ENCODE assay signal across 30 cellular contexts in genomic region chr15:66558271-66558670, GRCh38. TPM values are rescaled to one million over a fixed set of nuclear protein-coding genes. Genes with fewer than 3 reads are reported as not detected.
"Had no signal": no experiment of that assay in that cellular context is flagged by ENCODE, and none has a peak within 500 bp of the region (broad histone marks: within the 10 kb centered on the region; RNA-seq: fewer than 3 reads in every experiment).

No MANE protein-coding gene starts in this region.

- H3K9me3 ChIP-seq: pancreas, prostate gland, right lobe of liver, testis, tibial artery, upper lobe of left lung, vagina had no signal

- H3K4me1 Mint-ChIP-seq: naive thymus-derived CD4-positive, alpha-beta T cell; natural killer cell; nephron; neural progenitor cell; stimulated activated effector memory CD8-positive, alpha-beta T cell treated with anti-CD3 and anti-CD28 coated beads, Interleukin-12 subunit alpha, Interleukin-12 subunit beta, amount 100 ng/mL, for 72 hours; stimulated activated naive B cell treated with anti-CD40 and anti-IgM and Interleukin-4, amounts not matched to agents 10 μg/mL and 1 μg/mL and 100 μg/mL, for 72 hours; stimulated activated naive CD8-positive, alpha-beta T cell treated with anti-CD3 and anti-CD28 coated beads, Interleukin-15, amount 100 ng/mL, for 72 hours had no signal

- H3K27ac Mint-ChIP-seq: naive thymus-derived CD4-positive, alpha-beta T cell; natural killer cell; nephron; neural progenitor cell; stimulated activated effector memory CD8-positive, alpha-beta T cell treated with anti-CD3 and anti-CD28 coated beads, Interleukin-12 subunit alpha, Interleukin-12 subunit beta, amount 100 ng/mL, for 72 hours; stimulated activated naive B cell treated with anti-CD40 and anti-IgM and Interleukin-4, amounts not matched to agents 10 μg/mL and 1 μg/mL and 100 μg/mL, for 72 hours had no signal

- H3K9me3 Mint-ChIP-seq: natural killer cell; stimulated activated effector memory CD8-positive, alpha-beta T cell treated with anti-CD3 and anti-CD28 coated beads, Interleukin-12 subunit alpha, Interleukin-12 subunit beta, amount 100 ng/mL, for 72 hours; stimulated activated naive CD8-positive, alpha-beta T cell treated with anti-CD3 and anti-CD28 coated beads, Interleukin-15, amount 100 ng/mL, for 72 hours had no signal

- H3K4me3 ChIP-seq: neural progenitor cell, pancreas, prostate gland, right lobe of liver, skin epidermis, smooth muscle cell, suprapubic skin, testis, tibial artery, transverse colon, upper lobe of left lung, vagina had no signal

- H3K36me3 Mint-ChIP-seq: natural killer cell; stimulated activated effector memory CD8-positive, alpha-beta T cell treated with anti-CD3 and anti-CD28 coated beads, Interleukin-12 subunit alpha, Interleukin-12 subunit beta, amount 100 ng/mL, for 72 hours had no signal

- H3K4me3 Mint-ChIP-seq: naive thymus-derived CD4-positive, alpha-beta T cell; natural killer cell; nephron; neural progenitor cell; stimulated activated effector memory CD8-positive, alpha-beta T cell treated with anti-CD3 and anti-CD28 coated beads, Interleukin-12 subunit alpha, Interleukin-12 subunit beta, amount 100 ng/mL, for 72 hours; stimulated activated naive B cell treated with anti-CD40 and anti-IgM and Interleukin-4, amounts not matched to agents 10 μg/mL and 1 μg/mL and 100 μg/mL, for 72 hours; stimulated activated naive CD8-positive, alpha-beta T cell treated with anti-CD3 and anti-CD28 coated beads, Interleukin-15, amount 100 ng/mL, for 72 hours had no signal

- H3K27me3 ChIP-seq: neural progenitor cell, pancreas, right lobe of liver, suprapubic skin, testis, tibial artery, transverse colon, upper lobe of left lung, vagina had no signal

- ATAC-seq: naive thymus-derived CD4-positive, alpha-beta T cell; natural killer cell; pancreas; right cardiac atrium; right lobe of liver; stimulated activated effector memory CD8-positive, alpha-beta T cell treated with anti-CD3 and anti-CD28 coated beads, Interleukin-12 subunit alpha, Interleukin-12 subunit beta, amount 100 ng/mL, for 72 hours; stimulated activated naive B cell treated with anti-CD40 and anti-IgM and Interleukin-4, amounts not matched to agents 10 μg/mL and 1 μg/mL and 100 μg/mL, for 72 hours; stimulated activated naive CD8-positive, alpha-beta T cell treated with anti-CD3 and anti-CD28 coated beads, Interleukin-15, amount 100 ng/mL, for 72 hours; stimulated activated naive CD8-positive, alpha-beta T cell treated with anti-CD3 and anti-CD28 coated beads, Interleukin-15, Interleukin-2, amounts not matched to agents 100 U/mL and 50 U/mL, for 24 hours had no signal

- H3K27ac ChIP-seq: neural progenitor cell, pancreas, prostate gland, right lobe of liver, skin epidermis, suprapubic skin, testis, tibial artery, transverse colon, upper lobe of left lung, vagina had no signal

- DNase-seq: naive thymus-derived CD4-positive, alpha-beta T cell; natural killer cell; occipital lobe; pancreas; retina; right cardiac atrium; stimulated activated CD4-positive, alpha-beta T cell treated with anti-CD3 and anti-CD28 coated beads, Interleukin-15, amount 100 ng/mL, for 24 hours; stimulated activated CD4-positive, alpha-beta T cell treated with anti-CD3 and anti-CD28 coated beads, Interleukin-2, amount 100 ng/mL, for 24 hours; stimulated activated CD4-positive, alpha-beta T cell treated with anti-CD3 and anti-CD28 coated beads, Interleukin-2, amount 100 ng/mL, for 48 hours; stimulated activated CD4-positive, alpha-beta T cell treated with anti-CD3 and anti-CD28 coated beads, Interleukin-4, amount 100 ng/mL, for 24 hours; stimulated activated naive B cell treated with anti-CD40 and anti-IgM and Interleukin-4, amounts not matched to agents 10 μg/mL and 1 μg/mL and 100 μg/mL, for 72 hours; stimulated activated naive CD8-positive, alpha-beta T cell treated with anti-CD3 and anti-CD28 coated beads, Interleukin-15, amount 100 ng/mL, for 72 hours; stimulated activated naive CD8-positive, alpha-beta T cell treated with anti-CD3 and anti-CD28 coated beads, Interleukin-15, Interleukin-2, amounts not matched to agents 100 U/mL and 50 U/mL, for 24 hours; substantia nigra; testis; tibial artery; transverse colon; upper lobe of left lung had no signal

- H3K4me1 ChIP-seq: neural progenitor cell, pancreas, prostate gland, right lobe of liver, suprapubic skin, testis, tibial artery, transverse colon, upper lobe of left lung, vagina had no signal

- H3K36me3 ChIP-seq: pancreas, prostate gland, right lobe of liver, suprapubic skin, tibial artery, transverse colon, upper lobe of left lung, vagina had no signal

- H3K27me3 Mint-ChIP-seq: naive thymus-derived CD4-positive, alpha-beta T cell; stimulated activated naive B cell treated with anti-CD40 and anti-IgM and Interleukin-4, amounts not matched to agents 10 μg/mL and 1 μg/mL and 100 μg/mL, for 72 hours; stimulated activated naive CD8-positive, alpha-beta T cell treated with anti-CD3 and anti-CD28 coated beads, Interleukin-15, amount 100 ng/mL, for 72 hours had no signal

RNA-seq across cellular contexts. Expression of gene LCTL, which starts 7.5 kb away (rescaled TPM):
- total RNA-seq: naive thymus-derived CD4-positive, alpha-beta T cell; natural killer cell; pancreas; posterior vena cava; prostate gland; pulmonary artery endothelial cell; right cardiac atrium; right lobe of liver; transverse colon; upper lobe of left lung; ureter; vagina had no signal
